Comparison of ENCODE assay signal across 18 cellular contexts in the genomic region with DNA sequence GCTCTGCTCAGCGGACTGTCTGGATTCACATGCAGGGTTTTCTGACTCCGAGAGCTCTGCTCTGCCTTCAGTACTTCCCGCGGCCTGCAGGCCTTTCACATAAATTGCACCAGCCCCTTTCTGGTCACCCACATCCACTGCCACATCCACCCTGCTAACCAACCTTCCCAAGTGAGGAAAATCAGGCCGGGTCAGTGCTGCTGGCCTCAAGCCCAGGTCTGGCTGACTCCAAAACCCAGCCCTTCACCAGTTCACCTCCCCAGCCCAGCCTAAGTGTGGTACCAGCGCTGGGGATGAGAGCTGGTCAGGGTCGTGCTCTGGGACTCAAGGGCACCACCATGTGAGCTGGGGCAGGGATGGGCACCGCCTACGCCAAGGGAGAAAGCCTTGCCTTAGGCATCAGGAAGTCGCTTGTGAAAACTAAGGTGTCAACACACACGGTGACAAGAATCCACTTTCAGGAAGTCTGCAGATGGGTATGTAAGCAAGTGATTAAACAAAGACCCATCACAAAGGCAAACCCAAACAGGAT. TPM values are rescaled to one million over a fixed set of nuclear protein-coding genes. Genes with fewer than 3 reads are reported as not detected.
DNase-seq lines count a peak whose midpoint lies in the region; ATAC-seq and TF ChIP-seq lines count a peak whose summit lies in the region.
"Had no signal": no experiment of that assay in that cellular context is flagged by ENCODE, and none has a peak within 500 bp of the region (broad histone marks: within the 10 kb centered on the region; RNA-seq: fewer than 3 reads in every experiment).

No MANE protein-coding gene starts in this region.

- peak; percentile 26 for DNase-seq in SIG-M5 treated with dmso at 0.1 percent for 504 hours (lab: John Stamatoyannopoulos, UW; ENCODE audit: unreplicated experiment)
- DNase-seq in SIG-M5 (lab: John Stamatoyannopoulos, UW): no peak
- DNase-seq in LNCaP clone FGC (ENCODE audit: low read depth): peak; percentile 47
- DNase-seq in endothelial cell (ENCODE audit: low spot score): no peak
- DNase-seq in NCI-H1092 treated with DMSO at 0.1 percent for 48 hours (lab: John Stamatoyannopoulos, UW): no peak
- DNase-seq in 8988T: no peak
- DNase-seq: CD4-positive, alpha-beta T cell; cortex of kidney; heart right ventricle; NCI-H2171; stimulated activated CD4-positive, alpha-beta T cell treated with anti-CD3 and anti-CD28 coated beads, Interleukin-4, amount 100 ng/mL, for 4 hours; tibial artery had no signal

- TF ChIP-seq CTCF in LNCaP clone FGC (IDR thresholded peaks at IDR 0.05; ENCODE audit: control insufficient read depth, extremely low read depth, insufficient read depth): no peak
- TF ChIP-seq CTCF in endothelial cell (IDR thresholded peaks at IDR 0.05; ENCODE audit: unreplicated experiment): no peak
- peak; percentile 24 for TF ChIP-seq CTCF in neutrophil (IDR thresholded peaks at IDR 0.05)

- H3K9me3 ChIP-seq in neutrophil: no peaks in the 10 kb centered on the region
- H3K9me3 ChIP-seq: ascending aorta, HAP-1, heart right ventricle, tibial artery had no signal

- peaks cover 43% of the 10 kb centered on the region for H3K36me3 ChIP-seq in neutrophil

- peaks cover 52% of the 10 kb centered on the region for H3K36me3 Mint-ChIP-seq in endothelial cell (ENCODE audit: low read depth, unreplicated experiment)

- peaks cover 45 to 49% of the 10 kb centered on the region in 2 experiments for H3K4me1 ChIP-seq in neutrophil (ENCODE audit: control insufficient read depth in 1 of 2, insufficient read depth in 1 of 2, low read depth in 1 of 2, low read length in 1 of 2)
- H3K4me1 ChIP-seq: ascending aorta, HAP-1 had no signal

- H3K27ac Mint-ChIP-seq in endothelial cell (ENCODE audit: unreplicated experiment): peak overlapping the region; percentile 91
- H3K27ac Mint-ChIP-seq: CD4-positive, alpha-beta T cell; T-helper 2 cell treated with Interferon-gamma antibody and Interleukin-4, amounts not matched to agents 5 μg/mL and 100 μg/mL, for 36 hours had no signal

- ATAC-seq in HG03457 (IDR thresholded peaks at IDR 0.05; ENCODE audit: unreplicated experiment): no peak
- ATAC-seq: heart right ventricle, HepG2 had no signal

- H3K27ac ChIP-seq in neutrophil: peak overlapping the region; percentile 93
- H3K27ac ChIP-seq: ascending aorta, tibial artery had no signal

- H3K9me3 Mint-ChIP-seq in endothelial cell (ENCODE audit: unreplicated experiment): no peaks in the 10 kb centered on the region
- H3K9me3 Mint-ChIP-seq: CD4-positive, alpha-beta T cell; T-helper 2 cell treated with Interferon-gamma antibody and Interleukin-4, amounts not matched to agents 5 μg/mL and 100 μg/mL, for 36 hours had no signal

- no peaks in the 10 kb centered on the region for H3K27me3 ChIP-seq in neutrophil
- H3K27me3 ChIP-seq: ascending aorta, heart right ventricle, tibial artery had no signal

- peaks cover 27% of the 10 kb centered on the region for H3K4me1 Mint-ChIP-seq in endothelial cell (ENCODE audit: unreplicated experiment)

- H3K4me3 ChIP-seq in LNCaP clone FGC (ENCODE audit: low read depth, low read length) (no peak overlapping the region), neutrophil (ENCODE audit: low read depth in 1 of 2, low read length in 1 of 2) (peak overlapping the region; percentile 44 to 48)
- H3K4me3 ChIP-seq: ascending aorta, HAP-1, heart right ventricle, tibial artery had no signal

- H3K27me3 Mint-ChIP-seq in endothelial cell (ENCODE audit: unreplicated experiment): peaks cover 10% of the 10 kb centered on the region
- H3K27me3 Mint-ChIP-seq: CD4-positive, alpha-beta T cell had no signal

- no peak overlapping the region for H3K4me3 Mint-ChIP-seq in endothelial cell (ENCODE audit: unreplicated experiment)
- H3K4me3 Mint-ChIP-seq: CD4-positive, alpha-beta T cell; T-helper 2 cell treated with Interferon-gamma antibody and Interleukin-4, amounts not matched to agents 5 μg/mL and 100 μg/mL, for 36 hours had no signal

RNA-seq across cellular contexts. Expression of a gene that starts 12.3 kb away (rescaled TPM):
- 137 TPM for total RNA-seq in endothelial cell (ENCODE audit: unreplicated experiment)

RNA-seq across cellular contexts. Expression of a gene that starts 18.6 kb away (rescaled TPM):
- 21.8 TPM for total RNA-seq in endothelial cell (ENCODE audit: unreplicated experiment)

RNA-seq across cellular contexts. Expression of a gene that starts 27.5 kb away (rescaled TPM):
- total RNA-seq in endothelial cell (ENCODE audit: unreplicated experiment): 6.4 TPM

RNA-seq across cellular contexts. Expression of a gene that starts 35.6 kb away (rescaled TPM):
- 198 TPM for total RNA-seq in endothelial cell (ENCODE audit: unreplicated experiment)

RNA-seq across cellular contexts. Expression of a gene that starts 35.7 kb away (rescaled TPM):
- total RNA-seq in endothelial cell (ENCODE audit: unreplicated experiment): 15.9 TPM

Comparison
In these comparisons a context has a peak if more than half of its experiments do, and no peak if none do; other contexts are left out.
1. DNase-seq: peak in SIG-M5 treated with dmso at 0.1 percent for 504 hours (single experiment) and LNCaP clone FGC (single experiment); none in SIG-M5 (single experiment), endothelial cell (single experiment), NCI-H1092 treated with DMSO at 0.1 percent for 48 hours (single experiment) and 8988T (single experiment).